8 cellular contexts compared by ENCODE assay signal in the genomic region with DNA sequence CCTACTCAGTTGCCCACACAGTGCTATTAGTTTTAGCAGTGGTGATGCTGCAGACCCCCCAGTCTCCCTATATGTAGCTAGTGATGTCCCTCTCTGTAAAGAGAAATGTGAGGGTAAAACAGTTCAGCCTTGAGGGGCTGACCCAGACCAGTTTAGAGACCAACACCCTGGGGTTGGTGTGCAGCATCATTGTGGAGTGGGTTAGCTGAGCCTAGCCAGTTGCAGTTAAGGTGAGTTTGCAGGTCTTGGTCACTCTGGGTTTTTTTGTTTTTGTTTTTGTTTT. TPM values are rescaled to one million over a fixed set of nuclear protein-coding genes. Genes with fewer than 3 reads are reported as not detected.
DNase-seq lines count a peak whose midpoint lies in the region; TF ChIP-seq lines count a peak whose summit lies in the region.

No MANE protein-coding gene starts in this region.

- peaks cover 17% of the 10 kb centered on the region for H3K36me3 Mint-ChIP-seq in progenitor cell of endocrine pancreas (ENCODE audit: insufficient read depth)

- peak overlapping the region; percentile 66 to 84 (median 71) for H3K4me3 ChIP-seq in Peyer's patch
- peak overlapping the region; percentile 46 to 87 (median 70) for H3K4me3 ChIP-seq in esophagus squamous epithelium

- H3K36me3 ChIP-seq in Peyer's patch (peaks cover 0 to 40% (median 0%) of the 10 kb centered on the region in 3 donors), esophagus squamous epithelium (peaks cover 7 to 73% (median 29%) of the 10 kb centered on the region in 3 donors)

- DNase-seq in DMS114 treated with DMSO at 0.1 percent for 48 hours (lab: John Stamatoyannopoulos, UW; ENCODE audit: unreplicated experiment): peak; percentile 77
- DNase-seq in Peyer's patch: no peak
- DNase-seq in esophagus squamous epithelium (lab: John Stamatoyannopoulos, UW): no peak
- DNase-seq in progenitor cell of endocrine pancreas (ENCODE audit: low spot score, unreplicated experiment): no peak
- DNase-seq in activated CD4-positive, CD25-positive, alpha-beta regulatory T cell treated with anti-CD3 and anti-CD28 coated beads, Interleukin-2, amount 50 U/mL, for 72 hours: no peak
- DNase-seq in superior temporal gyrus (ENCODE audit: extremely low spot score): no peak
- DNase-seq in NCI-H510A (lab: John Stamatoyannopoulos, UW): no peak
- DNase-seq in occipital lobe (lab: John Stamatoyannopoulos, UW): no peak

- no peaks in the 10 kb centered on the region for H3K27me3 ChIP-seq in Peyer's patch
- H3K27me3 ChIP-seq in esophagus squamous epithelium: no peaks in the 10 kb centered on the region

- no peaks in the 10 kb centered on the region for H3K9me3 Mint-ChIP-seq in progenitor cell of endocrine pancreas (ENCODE audit: low read depth)

- H3K4me1 Mint-ChIP-seq in progenitor cell of endocrine pancreas (ENCODE audit: low read depth): peaks cover 32% of the 10 kb centered on the region

- H3K27me3 Mint-ChIP-seq in progenitor cell of endocrine pancreas: no peaks in the 10 kb centered on the region

- TF ChIP-seq POLR2A in Peyer's patch (IDR thresholded peaks at IDR 0.05): no peak
- no peak for TF ChIP-seq POLR2A in esophagus squamous epithelium (IDR thresholded peaks at IDR 0.05)

- intact Hi-C loops in esophagus squamous epithelium (cut with DNase I): no loop called here

- H3K9me3 ChIP-seq in Peyer's patch (no peaks in the 10 kb centered on the region), esophagus squamous epithelium (no peaks in the 10 kb centered on the region)

- H3K27ac ChIP-seq in Peyer's patch (peak overlapping the region; percentile 88 to 97 (median 90)), esophagus squamous epithelium (peak overlapping the region; percentile 94 to 98 (median 97))

- H3K27ac Mint-ChIP-seq in progenitor cell of endocrine pancreas: peak overlapping the region; percentile 92

- peaks cover 0 to 56% (median 21%) of the 10 kb centered on the region in 4 donors for H3K4me1 ChIP-seq in Peyer's patch
- peaks cover 23 to 79% (median 51%) of the 10 kb centered on the region in 3 donors for H3K4me1 ChIP-seq in esophagus squamous epithelium

- H3K4me3 Mint-ChIP-seq in progenitor cell of endocrine pancreas (ENCODE audit: low read depth): peak overlapping the region; percentile 74

- no peak for TF ChIP-seq CTCF in Peyer's patch (IDR thresholded peaks at IDR 0.05)
- no peak for TF ChIP-seq CTCF in esophagus squamous epithelium (IDR thresholded peaks at IDR 0.05)
- no peak for TF ChIP-seq CTCF in progenitor cell of endocrine pancreas (IDR thresholded peaks at IDR 0.05; ENCODE audit: unreplicated experiment)

RNA-seq across cellular contexts. Expression of a gene that starts 0.4 kb away (rescaled TPM):
- total RNA-seq in Peyer's patch: 10 to 100 TPM in 3 of 4 donors, 1 to 10 TPM in 1; 8.3 to 33.1 (median 28.5) TPM
- total RNA-seq in esophagus squamous epithelium: 10 to 100 TPM in 3 of 4 donors, 1 to 10 TPM in 1; 9.4 to 31.1 (median 15.0) TPM
- total RNA-seq in progenitor cell of endocrine pancreas: 5.3 and 5.7 TPM in 2 replicates
- 12.5 TPM for total RNA-seq in occipital lobe

RNA-seq across cellular contexts. Expression of a gene that starts 4.6 kb away (rescaled TPM):
- total RNA-seq in Peyer's patch (1,000 to 10,000 TPM in 2 of 4 donors, 100 to 1,000 TPM in 2; 697 to 1,875 (median 903) TPM), esophagus squamous epithelium (1,000 to 10,000 TPM; 1,955 to 5,522 (median 4,042) TPM), progenitor cell of endocrine pancreas (1,974 and 2,131 TPM in 2 replicates), occipital lobe (3,778 TPM)

RNA-seq across cellular contexts. Expression of a gene that starts 4.8 kb away (rescaled TPM):
- total RNA-seq in Peyer's patch (100 to 1,000 TPM in 2 of 4 donors, 10 to 100 TPM in 2; 56.7 to 132 (median 95.8) TPM), esophagus squamous epithelium (10 to 100 TPM; 34.1 to 45.5 (median 39.8) TPM), progenitor cell of endocrine pancreas (77.2 and 81.7 TPM in 2 replicates), occipital lobe (35.1 TPM)

RNA-seq across cellular contexts. Expression of a gene that starts 12.5 kb away (rescaled TPM):
- total RNA-seq in Peyer's patch (100 to 1,000 TPM in 1 of 4 donors, 10 to 100 TPM in 3; 22.1 to 102 (median 34.3) TPM), esophagus squamous epithelium (10 to 100 TPM; 30.0 to 62.3 (median 55.6) TPM), progenitor cell of endocrine pancreas (47.5 and 53.4 TPM in 2 replicates), occipital lobe (42.6 TPM)

RNA-seq across cellular contexts. Expression of a gene that starts 12.9 kb away (rescaled TPM):
- total RNA-seq in Peyer's patch (10 to 100 TPM; 12.4 to 24.8 (median 14.4) TPM), esophagus squamous epithelium (10 to 100 TPM; 28.6 to 71.0 (median 43.5) TPM), progenitor cell of endocrine pancreas (46.1 and 52.1 TPM in 2 replicates), occipital lobe (27.0 TPM)
